Comparison of ENCODE assay signal across 12 cellular contexts in genomic region chr17:69223809-69224208, GRCh38. TPM values are rescaled to one million over a fixed set of nuclear protein-coding genes. Genes with fewer than 3 reads are reported as not detected.
DNase-seq lines count a peak whose midpoint lies in the region; ATAC-seq and TF ChIP-seq lines count a peak whose summit lies in the region.
"Had no signal": no experiment of that assay in that cellular context is flagged by ENCODE, and none has a peak within 500 bp of the region (broad histone marks: within the 10 kb centered on the region; RNA-seq: fewer than 3 reads in every experiment).

No MANE protein-coding gene starts in this region.

- H3K27ac ChIP-seq in testis, result peak overlapping the region; percentile 4 to 50

- intact Hi-C loops in left cardiac atrium (cut with DNase I) (no loop called here), Right ventricle myocardium superior (cut with DNase I) (no loop called here), testis (cut with DNase I; ENCODE audit: low total_unique reads) (no loop called here)

- H3K27me3 ChIP-seq in testis, result no peaks in the 10 kb centered on the region

- no peak overlapping the region for H3K4me3 ChIP-seq in testis

- H3K9me3 ChIP-seq in testis, result no peaks in the 10 kb centered on the region

- no peak for DNase-seq in left cardiac atrium
- no peak for DNase-seq in Right ventricle myocardium superior
- peak; percentile 79 for DNase-seq in amniotic epithelial cell (ENCODE audit: low read depth)
- no peak for DNase-seq in testis
- no peak for DNase-seq in epidermal melanocyte (ENCODE audit: insufficient read length, low spot score)
- no peak for DNase-seq in OCI-M1 (lab: John Stamatoyannopoulos, UW)
- no peak for DNase-seq in NCI-H2081 treated with DMSO at 0.1 percent for 48 hours (lab: John Stamatoyannopoulos, UW)
- DNase-seq: activated CD4-positive, alpha-beta T cell treated with anti-CD3 and anti-CD28 coated beads, Interleukin-2, amount 10 ng/mL, durations not matched to agents 24 days and 14 days; CD4-positive, alpha-beta T cell; hypothalamus had no signal

- 68 to 72% methylated on average over 3 of the region's 3 CpGs for WGBS in testis, 2 donors

- no peak for TF ChIP-seq CTCF in testis (IDR thresholded peaks at IDR 0.05)

- no peaks in the 10 kb centered on the region for H3K36me3 ChIP-seq in testis (ENCODE audit: low read depth, missing control alignments)

- no peak for TF ChIP-seq POLR2A in testis (IDR thresholded peaks at IDR 0.05)

- no peaks in the 10 kb centered on the region for H3K4me1 ChIP-seq in testis

- ATAC-seq in left cardiac atrium (peak; percentile 24 to 30), Right ventricle myocardium superior (ENCODE audit: poor library complexity) (no peak), HG02852 (IDR thresholded peaks at IDR 0.05; ENCODE audit: unreplicated experiment) (peak; percentile 97)

RNA-seq across cellular contexts. Expression of gene ABCA10, which starts 4.8 kb away (rescaled TPM):
- total RNA-seq in left cardiac atrium (10 to 100 TPM in 1 of 2 donors, 1 to 10 TPM in 1; 5.7 to 12.8 TPM), Right ventricle myocardium superior (6.9 TPM), testis (10 to 100 TPM; 11.5 to 13.6 TPM)
- polyA plus RNA-seq in testis (ENCODE audit: insufficient read depth, low read depth, low replicate concordance), result 16.2 TPM
- total RNA-seq: M059J had no signal
